8 cellular contexts compared by ENCODE assay signal in the genomic region with DNA sequence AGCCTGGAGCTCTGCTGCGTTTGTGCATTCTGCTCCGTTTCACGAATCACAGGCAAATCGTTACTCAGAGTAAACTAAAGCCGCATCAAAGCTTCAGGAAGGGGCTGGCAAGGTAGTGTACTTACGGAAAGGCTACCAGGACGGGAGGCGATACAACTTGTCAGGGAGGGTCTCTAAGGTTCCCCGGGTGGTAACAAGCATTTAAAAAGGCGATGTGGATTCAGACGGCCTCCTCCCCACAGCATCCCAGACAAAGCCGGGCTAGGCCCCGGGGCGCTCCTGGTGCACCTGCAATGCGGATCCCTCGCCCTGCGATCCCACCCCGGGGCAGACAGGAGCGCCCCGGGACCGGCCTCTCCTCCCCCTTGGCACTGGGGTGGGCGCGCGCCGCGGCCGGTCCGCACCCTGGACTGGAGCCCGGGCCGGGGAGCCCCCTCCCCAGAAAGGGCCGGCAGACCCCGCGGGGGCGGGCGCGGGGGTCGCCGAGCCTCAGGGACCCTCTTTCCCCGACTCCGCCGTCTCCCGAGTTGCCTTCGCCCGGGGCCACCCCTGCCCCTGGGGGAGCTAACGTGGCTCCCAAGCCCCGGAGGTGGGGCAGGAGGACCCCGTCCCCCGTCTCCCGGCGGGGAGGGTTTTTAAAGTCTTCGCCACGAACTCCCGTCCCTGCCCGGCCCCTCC. TPM values are rescaled to one million over a fixed set of nuclear protein-coding genes. Genes with fewer than 3 reads are reported as not detected.
DNase-seq lines count a peak whose midpoint lies in the region; ATAC-seq, FAIRE-seq and TF ChIP-seq lines count a peak whose summit lies in the region.

No MANE protein-coding gene starts in this region.

- no peaks in the 10 kb centered on the region for H3K36me3 ChIP-seq in hepatocyte (replicated peaks; ENCODE audit: insufficient read depth, low read depth)

- peak overlapping the region; percentile 58 for H2AFZ ChIP-seq in hepatocyte

- no peak for FAIRE-seq in A549 (lab: Jason Lieb, UNC)

- peaks cover 80% of the 10 kb centered on the region for H3K79me2 ChIP-seq in hepatocyte

- TF ChIP-seq POLR2A in A549 (IDR thresholded peaks at IDR 0.05; ENCODE audit: low read length) = no peak

- TF ChIP-seq EP300 in A549 (IDR thresholded peaks at IDR 0.05) = no peak

- POLR2A ChIA-PET in A549 (lab: Yijun Ruan, JAX) = interaction anchor here (0.6 to 1.7 kb wide), 4 partner anchors 9 to 310 kb away, joined by 3 to 9 read pairs (median 5); no protein-coding TSS in a partner anchor

- H3K9me3 ChIP-seq in A549 (no peaks in the 10 kb centered on the region), hepatocyte (ENCODE audit: low read depth) (no peaks in the 10 kb centered on the region)

- WGBS in A549 (ENCODE audit: missing lambda C conversion rate) = 3% methylated on average over 20 of the region's 54 CpGs
- 2% methylated on average over 13 of the region's 54 CpGs for WGBS in hepatocyte (ENCODE audit: low lambda C conversion rate, missing lambda C conversion rate)

- peak; percentile 51 to 64 for ATAC-seq in A549
- peak; percentile 12 for ATAC-seq in GM18909 (IDR thresholded peaks at IDR 0.05; ENCODE audit: poor library complexity, unreplicated experiment)
- peak; percentile 0 for ATAC-seq in HG03565 (IDR thresholded peaks at IDR 0.05; ENCODE audit: unreplicated experiment)
- ATAC-seq in SK-N-SH treated with all-trans-retinoic acid at 6 μM for 48 hours = peak; percentile 57

- CTCF ChIA-PET in A549 (lab: Yijun Ruan, JAX) = no interaction called here

- H3K27me3 ChIP-seq in hepatocyte = no peaks in the 10 kb centered on the region

- H3K9me2 ChIP-seq in hepatocyte (replicated peaks; ENCODE audit: insufficient read depth) = no peaks in the 10 kb centered on the region

- H3K4me1 ChIP-seq in A549 (peaks cover 39% of the 10 kb centered on the region), hepatocyte (ENCODE audit: insufficient read depth) (peaks cover 13% of the 10 kb centered on the region)

- peak overlapping the region; percentile 83 for H3K4me3 ChIP-seq in A549
- H3K4me3 ChIP-seq in hepatocyte = peak overlapping the region; percentile 98
- peak overlapping the region; percentile 79 for H3K4me3 ChIP-seq in retinal pigment epithelial cell (ENCODE audit: low read length)

- TF ChIP-seq RAD21 in A549 (conservative IDR thresholded peaks at IDR 0.05 in 1 of 2, IDR thresholded peaks at IDR 0.05 in 1 of 2) = no peak

- H3K4me2 ChIP-seq in A549 (peak overlapping the region; percentile 72), hepatocyte (peak overlapping the region; percentile 82)

- H3K27ac ChIP-seq in A549 = peak overlapping the region; percentile 89 to 96
- H3K27ac ChIP-seq in hepatocyte = peak overlapping the region; percentile 99

- TF ChIP-seq CTCF in A549 (IDR thresholded peaks at IDR 0.05) = no peak
- TF ChIP-seq CTCF in hepatocyte (IDR thresholded peaks at IDR 0.05; ENCODE audit: poor library complexity) = no peak
- TF ChIP-seq CTCF in retinal pigment epithelial cell (conservative IDR thresholded peaks at IDR 0.05; ENCODE audit: low read depth, low read length) = no peak

- H4K20me1 ChIP-seq in hepatocyte (ENCODE audit: insufficient read depth, poor library complexity, severe bottlenecking) = peaks cover 26% of the 10 kb centered on the region

- peak; percentile 50 to 52 for DNase-seq in A549 (ENCODE audit: low read depth in 1 of 2, low spot score in 1 of 2)
- peak; percentile 43 for DNase-seq in amniotic epithelial cell (ENCODE audit: low read depth)
- peak; percentile 64 for DNase-seq in hepatocyte (ENCODE audit: low spot score)
- no peak for DNase-seq in retinal pigment epithelial cell (ENCODE audit: low read depth)
- no peak for DNase-seq in SKM-1 (lab: John Stamatoyannopoulos, UW; ENCODE audit: unreplicated experiment)

TF ChIP-seq in A549, 52 proteins besides CTCF, POLR2A, EP300 and RAD21:
- TF ChIP-seq ESRRA (IDR thresholded peaks at IDR 0.05; ENCODE audit: borderline replicate concordance, low read length) (no peak), PHF8 (IDR thresholded peaks at IDR 0.05; ENCODE audit: borderline replicate concordance, low read depth) (peak; percentile 51; the same call in 1 of the 2 replicates)
TF ChIP-seq in A549: peak in this region for 1.

TF ChIP-seq in SK-N-SH treated with all-trans-retinoic acid at 6 μM for 48 hours, 23 proteins besides CTCF, POLR2A, EP300 and RAD21:
- TF ChIP-seq RARB (CRISPR knock-in tag; IDR thresholded peaks at IDR 0.05) (no peak), ISL1 (CRISPR knock-in tag; IDR thresholded peaks at IDR 0.05) (no peak), ESRRG (CRISPR knock-in tag; IDR thresholded peaks at IDR 0.05) (no peak), SNAI2 (CRISPR knock-in tag; IDR thresholded peaks at IDR 0.05) (no peak), ZFP3 (CRISPR knock-in tag; IDR thresholded peaks at IDR 0.05) (no peak), ZNF70 (CRISPR knock-in tag; IDR thresholded peaks at IDR 0.05) (no peak), ARNTL (CRISPR knock-in tag; IDR thresholded peaks at IDR 0.05; ENCODE audit: borderline replicate concordance, low read depth) (no peak)
- TF ChIP-seq, protein P1, sequence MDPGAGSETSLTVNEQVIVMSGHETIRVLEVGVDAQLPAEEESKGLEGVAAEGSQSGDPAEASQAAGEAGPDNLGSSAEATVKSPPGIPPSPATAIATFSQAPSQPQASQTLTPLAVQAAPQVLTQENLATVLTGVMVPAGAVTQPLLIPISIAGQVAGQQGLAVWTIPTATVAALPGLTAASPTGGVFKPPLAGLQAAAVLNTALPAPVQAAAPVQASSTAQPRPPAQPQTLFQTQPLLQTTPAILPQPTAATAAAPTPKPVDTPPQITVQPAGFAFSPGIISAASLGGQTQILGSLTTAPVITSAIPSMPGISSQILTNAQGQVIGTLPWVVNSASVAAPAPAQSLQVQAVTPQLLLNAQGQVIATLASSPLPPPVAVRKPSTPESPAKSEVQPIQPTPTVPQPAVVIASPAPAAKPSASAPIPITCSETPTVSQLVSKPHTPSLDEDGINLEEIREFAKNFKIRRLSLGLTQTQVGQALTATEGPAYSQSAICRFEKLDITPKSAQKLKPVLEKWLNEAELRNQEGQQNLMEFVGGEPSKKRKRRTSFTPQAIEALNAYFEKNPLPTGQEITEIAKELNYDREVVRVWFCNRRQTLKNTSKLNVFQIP (CRISPR knock-in tag; IDR thresholded peaks at IDR 0.05; ENCODE audit: borderline replicate concordance, low read depth) = no peak
- TF ChIP-seq, protein P2, sequence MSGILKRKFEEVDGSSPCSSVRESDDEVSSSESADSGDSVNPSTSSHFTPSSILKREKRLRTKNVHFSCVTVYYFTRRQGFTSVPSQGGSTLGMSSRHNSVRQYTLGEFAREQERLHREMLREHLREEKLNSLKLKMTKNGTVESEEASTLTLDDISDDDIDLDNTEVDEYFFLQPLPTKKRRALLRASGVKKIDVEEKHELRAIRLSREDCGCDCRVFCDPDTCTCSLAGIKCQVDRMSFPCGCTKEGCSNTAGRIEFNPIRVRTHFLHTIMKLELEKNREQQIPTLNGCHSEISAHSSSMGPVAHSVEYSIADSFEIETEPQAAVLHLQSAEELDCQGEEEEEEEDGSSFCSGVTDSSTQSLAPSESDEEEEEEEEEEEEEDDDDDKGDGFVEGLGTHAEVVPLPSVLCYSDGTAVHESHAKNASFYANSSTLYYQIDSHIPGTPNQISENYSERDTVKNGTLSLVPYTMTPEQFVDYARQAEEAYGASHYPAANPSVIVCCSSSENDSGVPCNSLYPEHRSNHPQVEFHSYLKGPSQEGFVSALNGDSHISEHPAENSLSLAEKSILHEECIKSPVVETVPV (CRISPR knock-in tag; IDR thresholded peaks at IDR 0.05) = no peak
- TF ChIP-seq, protein P3, sequence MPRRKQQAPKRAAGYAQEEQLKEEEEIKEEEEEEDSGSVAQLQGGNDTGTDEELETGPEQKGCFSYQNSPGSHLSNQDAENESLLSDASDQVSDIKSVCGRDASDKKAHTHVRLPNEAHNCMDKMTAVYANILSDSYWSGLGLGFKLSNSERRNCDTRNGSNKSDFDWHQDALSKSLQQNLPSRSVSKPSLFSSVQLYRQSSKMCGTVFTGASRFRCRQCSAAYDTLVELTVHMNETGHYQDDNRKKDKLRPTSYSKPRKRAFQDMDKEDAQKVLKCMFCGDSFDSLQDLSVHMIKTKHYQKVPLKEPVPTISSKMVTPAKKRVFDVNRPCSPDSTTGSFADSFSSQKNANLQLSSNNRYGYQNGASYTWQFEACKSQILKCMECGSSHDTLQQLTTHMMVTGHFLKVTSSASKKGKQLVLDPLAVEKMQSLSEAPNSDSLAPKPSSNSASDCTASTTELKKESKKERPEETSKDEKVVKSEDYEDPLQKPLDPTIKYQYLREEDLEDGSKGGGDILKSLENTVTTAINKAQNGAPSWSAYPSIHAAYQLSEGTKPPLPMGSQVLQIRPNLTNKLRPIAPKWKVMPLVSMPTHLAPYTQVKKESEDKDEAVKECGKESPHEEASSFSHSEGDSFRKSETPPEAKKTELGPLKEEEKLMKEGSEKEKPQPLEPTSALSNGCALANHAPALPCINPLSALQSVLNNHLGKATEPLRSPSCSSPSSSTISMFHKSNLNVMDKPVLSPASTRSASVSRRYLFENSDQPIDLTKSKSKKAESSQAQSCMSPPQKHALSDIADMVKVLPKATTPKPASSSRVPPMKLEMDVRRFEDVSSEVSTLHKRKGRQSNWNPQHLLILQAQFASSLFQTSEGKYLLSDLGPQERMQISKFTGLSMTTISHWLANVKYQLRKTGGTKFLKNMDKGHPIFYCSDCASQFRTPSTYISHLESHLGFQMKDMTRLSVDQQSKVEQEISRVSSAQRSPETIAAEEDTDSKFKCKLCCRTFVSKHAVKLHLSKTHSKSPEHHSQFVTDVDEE (CRISPR knock-in tag; IDR thresholded peaks at IDR 0.05) = no peak
TF ChIP-seq in SK-N-SH treated with all-trans-retinoic acid at 6 μM for 48 hours: peak in this region for 0.

RNA-seq across cellular contexts. Expression of a gene that starts 0.7 kb away (rescaled TPM):
- 25.5 and 27.5 TPM in 2 replicates for polyA plus RNA-seq in A549 (2011; rRNA removed)
- polyA plus RNA-seq in A549 (2012; cell fraction: cytosol; rRNA removed) = 35.5 and 39.2 TPM in 2 replicates
- 42.5 and 47.8 TPM in 2 replicates for polyA plus RNA-seq in A549 (2012; cell fraction: nucleus; rRNA removed)
- 23.1 to 28.9 TPM (median 27.2 TPM) in 3 replicates for polyA plus RNA-seq in A549 (2017; fragmentation: RNase III; extraction: RNeasy Plus Mini Kit Qiagen cat#74134 plus additional on column Dnase treatment)
- polyA minus RNA-seq in A549 (2011; rRNA and poly(A)+ RNA removed) = 27.6 and 29.1 TPM in 2 replicates
- total RNA-seq in hepatocyte = 12.8 and 16.9 TPM in 2 replicates
- 58.8 and 60.2 TPM in 2 replicates for polyA plus RNA-seq in hepatocyte

RNA-seq across cellular contexts. Expression of a gene that starts 1.1 kb away (rescaled TPM):
- polyA plus RNA-seq in A549 (2011; rRNA removed) = 106 and 112 TPM in 2 replicates
- 27.3 and 34.3 TPM in 2 replicates for polyA plus RNA-seq in A549 (2012; cell fraction: cytosol; rRNA removed)
- polyA plus RNA-seq in A549 (2012; cell fraction: nucleus; rRNA removed) = 12.6 and 19.6 TPM in 2 replicates
- 84.2 to 88.3 TPM (median 84.9 TPM) in 3 replicates for polyA plus RNA-seq in A549 (2017; fragmentation: RNase III; extraction: RNeasy Plus Mini Kit Qiagen cat#74134 plus additional on column Dnase treatment)
- 49.8 and 54.4 TPM in 2 replicates for polyA minus RNA-seq in A549 (2011; rRNA and poly(A)+ RNA removed)
- 63.9 and 80.4 TPM in 2 replicates for total RNA-seq in hepatocyte
- polyA plus RNA-seq in hepatocyte = 13.5 and 17.6 TPM in 2 replicates

Comparison
In these comparisons a context has a peak if more than half of its experiments do, and no peak if none do; other contexts are left out.
1. ATAC-seq: peak in every context shown above with its lines; median percentile 58 in A549; 57 in SK-N-SH treated with all-trans-retinoic acid at 6 μM for 48 hours; 12 in GM18909; 0 in HG03565.
2. DNase-seq: peak in A549 (2 of 2), amniotic epithelial cell (single experiment) and hepatocyte (single experiment); none in retinal pigment epithelial cell (single experiment) and SKM-1 (single experiment).
3. Peak in every context shown above with its lines, with median percentiles within 50 percentile points of each other: H3K4me3 ChIP-seq.